In genomic region chr10:44280211-44280610, GRCh38 we compare ENCODE assay signal across 18 cellular contexts.
"Had no signal": no experiment of that assay in that cellular context is flagged by ENCODE, and none has a peak within 500 bp of the region (broad histone marks: within the 10 kb centered on the region; RNA-seq: fewer than 3 reads in every experiment).

No MANE protein-coding gene starts in this region.

- H3K9ac ChIP-seq: neural progenitor cell had no signal

- H3K9me3 Mint-ChIP-seq: effector memory CD8-positive, alpha-beta T cell had no signal

- H3K27ac ChIP-seq: body of pancreas, neural progenitor cell, prostate gland, upper lobe of left lung, WERI-Rb-1 had no signal

- H3K27me3 Mint-ChIP-seq: activated CD8-positive, alpha-beta memory T cell treated with anti-CD3 and anti-CD28 coated beads, Interleukin-2, amount 10 ng/mL, durations not matched to agents 7 days and 5 days; activated naive CD8-positive, alpha-beta T cell; stimulated activated naive CD8-positive, alpha-beta T cell treated with anti-CD3 and anti-CD28 coated beads, Interleukin-15, Interleukin-2, amounts not matched to agents 100 ng/mL and 50 ng/mL, for 24 hours had no signal

- DNase-seq: activated CD4-positive, alpha-beta memory T cell treated with anti-CD3 and anti-CD28 coated beads for 36 hours; activated CD8-positive, alpha-beta memory T cell treated with anti-CD3 and anti-CD28 coated beads, Interleukin-2, amount 10 ng/mL, durations not matched to agents 7 days and 5 days; amniotic stem cell; body of pancreas; caudate nucleus; effector memory CD8-positive, alpha-beta T cell; esophagus squamous epithelium; heart left ventricle; stimulated activated CD4-positive, alpha-beta T cell treated with anti-CD3 and anti-CD28 coated beads, Interleukin-2, amount 100 ng/mL, for 24 hours; SW 1271; T-helper 2 cell; upper lobe of left lung; WERI-Rb-1 had no signal

- H3K4me1 Mint-ChIP-seq: activated CD8-positive, alpha-beta memory T cell treated with anti-CD3 and anti-CD28 coated beads, Interleukin-2, amount 10 ng/mL, durations not matched to agents 7 days and 5 days; neural progenitor cell had no signal

- H3K36me3 ChIP-seq: esophagus squamous epithelium, heart left ventricle, neural progenitor cell, prostate gland, right atrium auricular region, upper lobe of left lung, WERI-Rb-1 had no signal

- H3K9me3 ChIP-seq: body of pancreas, esophagus squamous epithelium, prostate gland, right atrium auricular region, upper lobe of left lung had no signal

- H3K27ac Mint-ChIP-seq: activated CD4-positive, alpha-beta memory T cell treated with anti-CD3 and anti-CD28 coated beads for 36 hours; activated CD8-positive, alpha-beta memory T cell treated with anti-CD3 and anti-CD28 coated beads, Interleukin-2, amount 10 ng/mL, durations not matched to agents 7 days and 5 days; activated naive CD8-positive, alpha-beta T cell; effector memory CD8-positive, alpha-beta T cell; neural progenitor cell; stimulated activated naive CD8-positive, alpha-beta T cell treated with anti-CD3 and anti-CD28 coated beads, Interleukin-15, Interleukin-2, amounts not matched to agents 100 ng/mL and 50 ng/mL, for 24 hours had no signal

- H3K4me3 ChIP-seq: body of pancreas, esophagus squamous epithelium, heart left ventricle, neural progenitor cell, prostate gland, right atrium auricular region, upper lobe of left lung had no signal

- H3K4me1 ChIP-seq: body of pancreas, prostate gland, upper lobe of left lung had no signal

- H3K36me3 Mint-ChIP-seq: activated CD4-positive, alpha-beta memory T cell treated with anti-CD3 and anti-CD28 coated beads for 36 hours; activated CD8-positive, alpha-beta memory T cell treated with anti-CD3 and anti-CD28 coated beads, Interleukin-2, amount 10 ng/mL, durations not matched to agents 7 days and 5 days; activated naive CD8-positive, alpha-beta T cell; neural progenitor cell had no signal

- H3K27me3 ChIP-seq: body of pancreas, heart left ventricle, neural progenitor cell, right atrium auricular region, upper lobe of left lung had no signal

- H3K4me3 Mint-ChIP-seq: activated CD4-positive, alpha-beta memory T cell treated with anti-CD3 and anti-CD28 coated beads for 36 hours; activated CD8-positive, alpha-beta memory T cell treated with anti-CD3 and anti-CD28 coated beads, Interleukin-2, amount 10 ng/mL, durations not matched to agents 7 days and 5 days; activated naive CD8-positive, alpha-beta T cell; effector memory CD8-positive, alpha-beta T cell; neural progenitor cell; stimulated activated naive CD8-positive, alpha-beta T cell treated with anti-CD3 and anti-CD28 coated beads, Interleukin-15, Interleukin-2, amounts not matched to agents 100 ng/mL and 50 ng/mL, for 24 hours had no signal
